In the genomic region with DNA sequence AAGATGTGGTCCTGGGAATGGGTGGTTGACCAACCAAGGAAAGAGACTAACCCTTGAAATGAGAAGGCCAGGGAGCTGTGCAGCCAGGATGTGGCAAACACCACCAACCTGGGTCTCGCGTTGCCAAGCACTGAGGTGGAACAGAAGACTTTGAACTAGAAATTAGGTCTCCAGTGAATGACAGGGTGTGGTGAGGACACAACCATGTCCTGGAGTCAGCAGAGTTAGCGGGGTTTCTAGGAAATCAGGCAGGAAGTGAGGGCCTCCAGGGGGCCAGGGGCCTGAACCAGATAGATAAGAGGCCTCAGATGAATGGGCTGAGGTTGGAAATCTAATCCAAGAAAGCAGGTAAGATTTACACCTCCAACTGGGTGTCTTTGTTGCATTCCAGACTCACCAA, we compare ENCODE assay signal across 14 cellular contexts.
A peak's percentile ranks its signal among the peaks of the same experiment; 100 is the strongest.
DNase-seq lines count a peak whose midpoint lies in the region; ATAC-seq and FAIRE-seq lines count a peak whose summit lies in the region.
"Had no signal": no experiment of that assay in that cellular context is flagged by ENCODE, and none has a peak within 500 bp of the region (broad histone marks: within the 10 kb centered on the region; RNA-seq: fewer than 3 reads in every experiment).

No MANE protein-coding gene starts in this region.

- peaks cover 17 to 24% of the 10 kb centered on the region in 2 donors for H3K27me3 Mint-ChIP-seq in natural killer cell treated with Interleukin-12 subunit alpha and Interleukin-12 subunit beta and Interleukin-15 and Interleukin-18, amount 100 ng/mL, for 72 hours

- H3K4me3 Mint-ChIP-seq in natural killer cell treated with Interleukin-12 subunit alpha and Interleukin-12 subunit beta and Interleukin-15 and Interleukin-18, amount 100 ng/mL, for 72 hours: peak overlapping the region; percentile 16

- FAIRE-seq in RCC 7860 (lab: Jason Lieb, UNC): no peak
- FAIRE-seq: GM12878, H1 had no signal

- peak; percentile 78 to 89 for ATAC-seq in activated naive CD4-positive, alpha-beta T cell treated with anti-CD3 and anti-CD28 coated beads, Interleukin-2, amount 50 U/mL, for 72 hours
- ATAC-seq in natural killer cell treated with Interleukin-12 subunit alpha and Interleukin-12 subunit beta and Interleukin-15 and Interleukin-18, amount 100 ng/mL, for 72 hours: peak; percentile 52 to 67
- ATAC-seq: GM12878 had no signal

- peak; percentile 1 for DNase-seq in GF-D8 (lab: John Stamatoyannopoulos, UW)
- DNase-seq in RCC 7860 (ENCODE audit: low spot score): peak; percentile 44
- DNase-seq in activated naive CD4-positive, alpha-beta T cell treated with anti-CD3 and anti-CD28 coated beads, Interleukin-2, amount 50 U/mL, for 72 hours (ENCODE audit: low spot score in 2 of 2): peak in 1 of 2 donors; percentile 7
- no peak for DNase-seq in natural killer cell treated with Interleukin-12 subunit alpha and Interleukin-12 subunit beta and Interleukin-15 and Interleukin-18, amount 100 ng/mL, for 72 hours (ENCODE audit: low spot score)
- no peak for DNase-seq in HT-29 (ENCODE audit: low spot score)
- DNase-seq in NCI-H446 treated with DMSO at 0.1 percent for 48 hours (lab: John Stamatoyannopoulos, UW): no peak
- no peak for DNase-seq in mucosa of gallbladder (ENCODE audit: low spot score)
- DNase-seq: activated CD4-positive, CD25-positive, alpha-beta regulatory T cell; effector CD4-positive, alpha-beta T cell; NCI-H1436 treated with DMSO at 0.1 percent for 48 hours; NCI-H748 treated with DMSO at 0.1 percent for 48 hours; SIG-M5 had no signal

- no peaks in the 10 kb centered on the region for H3K36me3 Mint-ChIP-seq in activated naive CD4-positive, alpha-beta T cell treated with anti-CD3 and anti-CD28 coated beads, Interleukin-2, amount 50 U/mL, for 72 hours
- no peaks in the 10 kb centered on the region for H3K36me3 Mint-ChIP-seq in natural killer cell treated with Interleukin-12 subunit alpha and Interleukin-12 subunit beta and Interleukin-15 and Interleukin-18, amount 100 ng/mL, for 72 hours

- peak overlapping the region; percentile 11 to 78 for H3K27ac Mint-ChIP-seq in activated naive CD4-positive, alpha-beta T cell treated with anti-CD3 and anti-CD28 coated beads, Interleukin-2, amount 50 U/mL, for 72 hours
- H3K27ac Mint-ChIP-seq in natural killer cell treated with Interleukin-12 subunit alpha and Interleukin-12 subunit beta and Interleukin-15 and Interleukin-18, amount 100 ng/mL, for 72 hours: no peak overlapping the region

- H3K9me3 Mint-ChIP-seq in activated naive CD4-positive, alpha-beta T cell treated with anti-CD3 and anti-CD28 coated beads, Interleukin-2, amount 50 U/mL, for 72 hours: peaks cover 3 to 10% of the 10 kb centered on the region in 2 donors
- no peaks in the 10 kb centered on the region for H3K9me3 Mint-ChIP-seq in natural killer cell treated with Interleukin-12 subunit alpha and Interleukin-12 subunit beta and Interleukin-15 and Interleukin-18, amount 100 ng/mL, for 72 hours

- H3K4me1 Mint-ChIP-seq in natural killer cell treated with Interleukin-12 subunit alpha and Interleukin-12 subunit beta and Interleukin-15 and Interleukin-18, amount 100 ng/mL, for 72 hours (ENCODE audit: low read depth in 2 of 2): peaks cover 27 to 29% of the 10 kb centered on the region in 2 donors

Comparison
In these comparisons a context has a peak if more than half of its experiments do, and no peak if none do; other contexts are left out.
1. DNase-seq: peak in GF-D8 (single experiment) and RCC 7860 (single experiment); none in natural killer cell treated with Interleukin-12 subunit alpha and Interleukin-12 subunit beta and Interleukin-15 and Interleukin-18, amount 100 ng/mL, for 72 hours (single experiment), HT-29 (single experiment), NCI-H446 treated with DMSO at 0.1 percent for 48 hours (single experiment) and mucosa of gallbladder (single experiment).
2. H3K27ac Mint-ChIP-seq: peak in activated naive CD4-positive, alpha-beta T cell treated with anti-CD3 and anti-CD28 coated beads, Interleukin-2, amount 50 U/mL, for 72 hours (2 of 2); none in natural killer cell treated with Interleukin-12 subunit alpha and Interleukin-12 subunit beta and Interleukin-15 and Interleukin-18, amount 100 ng/mL, for 72 hours (0 of 2).